In the genomic region with DNA sequence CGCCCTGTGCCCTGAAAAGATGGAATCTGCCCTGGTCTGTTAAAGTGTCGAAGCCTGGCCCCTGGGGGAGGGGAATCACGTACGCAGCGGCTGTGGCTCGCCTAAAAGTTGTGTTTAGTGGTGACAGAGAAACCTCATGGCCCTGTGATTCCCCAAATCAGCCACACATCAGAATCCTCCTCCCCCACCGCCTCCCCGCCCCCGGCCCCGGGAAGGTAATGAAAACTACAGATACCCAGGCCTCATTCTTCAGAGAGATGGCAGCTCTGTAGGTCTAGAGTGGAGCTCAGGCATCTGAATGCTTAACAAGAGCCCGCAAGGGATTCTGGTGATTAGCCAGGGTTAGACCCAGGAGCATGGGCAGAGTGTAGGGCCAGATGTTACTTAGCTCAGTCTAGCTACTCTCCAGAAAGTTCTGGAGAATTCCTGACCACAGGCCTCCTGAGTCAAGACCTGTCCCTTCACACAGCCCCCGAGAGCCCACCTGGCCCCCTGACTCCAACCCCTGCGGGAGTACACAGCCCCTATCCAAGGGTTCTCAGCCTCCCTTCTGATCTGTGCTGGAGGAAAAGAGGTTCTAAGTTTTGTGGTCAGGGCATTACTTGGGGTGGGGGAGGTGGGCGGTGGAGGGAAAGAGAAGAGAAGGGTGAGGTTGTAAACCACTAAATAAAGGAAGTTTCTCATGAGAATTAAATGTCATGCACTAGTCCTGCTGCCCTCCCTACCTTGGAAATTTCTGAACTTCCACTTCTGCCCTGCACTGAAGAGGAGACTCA, we compare ENCODE assay signal across 8 cellular contexts.
DNase-seq lines count a peak whose midpoint lies in the region; ATAC-seq and TF ChIP-seq lines count a peak whose summit lies in the region.

No MANE protein-coding gene starts in this region.

- H3K4me1 Mint-ChIP-seq in T-cell = peaks cover 28 to 64% (median 40%) of the 10 kb centered on the region in 3 donors

- 45 to 55% (median 49%) methylated on average over 10 to 14 of the region's 14 CpGs for WGBS in adrenal gland, 4 donors

- TF ChIP-seq POLR2A in adrenal gland (IDR thresholded peaks at IDR 0.05) = no peak

- CTCF ChIA-PET in GM10248 (lab: Yijun Ruan, JAX) = interaction anchor here (1.0 to 2.0 kb wide), 9 partner anchors 10 to 696 kb away, joined by 3 to 10 read pairs (median 3); a partner anchor contains a TSS
- CTCF ChIA-PET in T-cell (lab: Charles Lee) = interaction anchor here (0.6 to 1.5 kb wide), 5 partner anchors 48 to 249 kb away, joined by 3 to 8 read pairs (median 4); no protein-coding TSS in a partner anchor

- H3K36me3 ChIP-seq in adrenal gland (replicated peaks in 1 of 2) (no peaks in the 10 kb centered on the region), WERI-Rb-1 (no peaks in the 10 kb centered on the region)

- POLR2A ChIA-PET in GM10248 (lab: Yijun Ruan, JAX) (interaction anchor here (0.6 kb wide), 1 partner anchor 1210 kb away, joined by 8 read pairs; no protein-coding TSS in a partner anchor), T-cell (lab: Charles Lee) (interaction anchor here (0.6 to 0.7 kb wide), 6 partner anchors 17 to 895 kb away, joined by 3 to 9 read pairs (median 5); no protein-coding TSS in a partner anchor)

- TF ChIP-seq CTCF in GM10248 (IDR thresholded peaks at IDR 0.05; ENCODE audit: control extremely low read depth, extremely low read depth, low read depth, missing control alignments) (no peak), adrenal gland (IDR thresholded peaks at IDR 0.05) (no peak), WERI-Rb-1 (IDR thresholded peaks at IDR 0.05; ENCODE audit: low read depth, low read length) (no peak)

- peak overlapping the region; percentile 98 to 100 for H3K27ac Mint-ChIP-seq in T-cell

- H3K9me3 Mint-ChIP-seq in T-cell = no peaks in the 10 kb centered on the region

- peaks cover 14 to 26% of the 10 kb centered on the region in 2 donors for H3K4me1 ChIP-seq in adrenal gland (replicated peaks in 1 of 2)
- peaks cover 56% of the 10 kb centered on the region for H3K4me1 ChIP-seq in mononuclear cell (ENCODE audit: insufficient read depth, low read length)

- H3K27ac ChIP-seq in adrenal gland (peak overlapping the region; percentile 58 to 95 (median 89)), WERI-Rb-1 (no peak overlapping the region)

- H3K4me3 ChIP-seq in adrenal gland = peak overlapping the region in 3 of 4 donors; percentile 26 to 71 (median 44)
- H3K4me3 ChIP-seq in mononuclear cell (ENCODE audit: low read length) = peak overlapping the region; percentile 56
- no peak overlapping the region for H3K4me3 ChIP-seq in WERI-Rb-1 (ENCODE audit: low read depth, low read length)

- H3K36me3 Mint-ChIP-seq in T-cell = peaks cover 34% of the 10 kb centered on the region

- peak; percentile 37 for ATAC-seq in HG02852 (IDR thresholded peaks at IDR 0.05; ENCODE audit: unreplicated experiment)
- ATAC-seq in T-cell (replicated peaks in 1 of 4) = peak; percentile 49 to 79 (median 54)

- intact Hi-C loops in adrenal gland (cut with DNase I) = no loop called here

- H3K27me3 ChIP-seq in adrenal gland (no peaks in the 10 kb centered on the region), mononuclear cell (ENCODE audit: insufficient read depth, low read length) (no peaks in the 10 kb centered on the region), WERI-Rb-1 (ENCODE audit: insufficient read depth, low read depth, severe bottlenecking) (no peaks in the 10 kb centered on the region)

- peak; percentile 64 for DNase-seq in GM10248 (ENCODE audit: extremely low spot score)
- DNase-seq in T-cell = peak; percentile 15 to 73 (median 64)
- peak; percentile 37 to 71 (median 57) for DNase-seq in adrenal gland
- DNase-seq in stimulated activated naive CD4-positive, alpha-beta T cell (lab: John Stamatoyannopoulos, UW) = peak; percentile 38 to 73 (median 47)
- no peak for DNase-seq in WERI-Rb-1
- no peak for DNase-seq in hepatic stellate cell (ENCODE audit: low spot score)

- H3K9me3 ChIP-seq in adrenal gland (replicated peaks in 1 of 3) (no peaks in the 10 kb centered on the region), mononuclear cell (ENCODE audit: low read depth, low read length) (no peaks in the 10 kb centered on the region), WERI-Rb-1 (ENCODE audit: severe bottlenecking) (no peaks in the 10 kb centered on the region)

- H3K27me3 Mint-ChIP-seq in T-cell = no peaks in the 10 kb centered on the region

- H3K4me3 Mint-ChIP-seq in T-cell = peak overlapping the region; percentile 89 to 98 (median 95)

Comparison
In these comparisons a context has a peak if more than half of its experiments do, and no peak if none do; other contexts are left out.
1. DNase-seq: peak in GM10248 (single experiment), T-cell (34 of 34), adrenal gland (7 of 7) and stimulated activated naive CD4-positive, alpha-beta T cell (6 of 6); none in WERI-Rb-1 (single experiment) and hepatic stellate cell (single experiment).